In genomic region chr18:59660976-59661743, GRCh38 we compare ENCODE assay signal across 25 cellular contexts. TPM values are rescaled to one million over a fixed set of nuclear protein-coding genes. Genes with fewer than 3 reads are reported as not detected.
DNase-seq lines count a peak whose midpoint lies in the region; ATAC-seq and TF ChIP-seq lines count a peak whose summit lies in the region.
"Had no signal": no experiment of that assay in that cellular context is flagged by ENCODE, and none has a peak within 500 bp of the region (broad histone marks: within the 10 kb centered on the region; RNA-seq: fewer than 3 reads in every experiment).

No MANE protein-coding gene starts in this region.

- peaks cover 3% of the 10 kb centered on the region for H3K27me3 Mint-ChIP-seq in nephron (ENCODE audit: low read depth)

- peaks cover 63% of the 10 kb centered on the region for H3K4me1 Mint-ChIP-seq in nephron

- intact Hi-C loops in Right ventricle myocardium inferior (cut with DNase I), result no loop called here

- peak overlapping the region; percentile 90 for H3K27ac ChIP-seq in RWPE2 (ENCODE audit: poor library complexity, severe bottlenecking)
- H3K27ac ChIP-seq: neutrophil had no signal

- H3K27me3 ChIP-seq in RWPE2 (ENCODE audit: insufficient read depth, poor library complexity, severe bottlenecking), result no peaks in the 10 kb centered on the region

- H3K4me1 ChIP-seq in RWPE2 (ENCODE audit: insufficient read depth, poor library complexity, severe bottlenecking), result peaks cover 37% of the 10 kb centered on the region

- H3K4me3 Mint-ChIP-seq in nephron, result peak overlapping the region in 2 of 3 experiments; percentile 22
- H3K4me3 Mint-ChIP-seq: dendritic cell treated with granulocyte-macrophage colony-stimulating factor and Interleukin-4, amounts not matched to agents 40 ng/mL and 50 ng/mL, for 4 days; GM23338 had no signal

- peak; percentile 31; the same call in 2 of the 3 replicates for ATAC-seq in RWPE2 (ENCODE audit: low read depth)
- ATAC-seq in HG03175 (IDR thresholded peaks at IDR 0.05; ENCODE audit: unreplicated experiment), result no peak
- ATAC-seq in Right ventricle myocardium inferior, result no peak
- ATAC-seq: GM12878, GM23338, Panc1 had no signal

- H3K9me3 ChIP-seq in RWPE2 (ENCODE audit: severe bottlenecking), result no peaks in the 10 kb centered on the region
- H3K9me3 ChIP-seq: neutrophil had no signal

- TF ChIP-seq CTCF in AG10803 (conservative IDR thresholded peaks at IDR 0.05; ENCODE audit: low read length), result no peak
- no peak for TF ChIP-seq CTCF in RWPE2 (IDR thresholded peaks at IDR 0.05; ENCODE audit: poor library complexity, severe bottlenecking)
- no peak for TF ChIP-seq CTCF in nephron (IDR thresholded peaks at IDR 0.05; ENCODE audit: unreplicated experiment in 3 of 3)

- H3K36me3 ChIP-seq in RWPE2 (ENCODE audit: low read depth), result no peaks in the 10 kb centered on the region
- H3K36me3 ChIP-seq: neutrophil had no signal

- H3K4me3 ChIP-seq in AG10803 (ENCODE audit: low read length) (no peak overlapping the region), RWPE2 (ENCODE audit: severe bottlenecking) (no peak overlapping the region)
- H3K4me3 ChIP-seq: GM12878, GM23338 had no signal

- DNase-seq in AG10803 (ENCODE audit: low read depth) (peak; percentile 93), RWPE2 (ENCODE audit: low spot score) (no peak), fibroblast of gingiva (ENCODE audit: low read depth) (peak; percentile 94), MV-4-11 (lab: John Stamatoyannopoulos, UW) (no peak), Right ventricle myocardium inferior (ENCODE audit: missing footprints) (no peak)
- DNase-seq in activated CD4-positive, alpha-beta T cell treated with anti-CD3 and anti-CD28 coated beads for 1 hour, result no peak
- DNase-seq: activated CD4-positive, alpha-beta T cell treated with anti-CD3 and anti-CD28 coated beads for 48 hours; activated CD8-positive, alpha-beta memory T cell treated with anti-CD3 and anti-CD28 coated beads, Interleukin-2, amount 50 U/mL, for 48 hours; activated gamma-delta T cell treated with Interleukin-2 at 50 U/mL for 16 hours; anterior cingulate cortex; erythroblast; hypothalamus; KBM-7; NCI-H1105 treated with DMSO at 0.1 percent for 48 hours; NCI-H774; stimulated activated CD4-positive, alpha-beta T cell treated with anti-CD3 and anti-CD28 coated beads, Interleukin-4, amount 100 ng/mL, for 24 hours; substantia nigra had no signal

- no peaks in the 10 kb centered on the region for H3K9me3 Mint-ChIP-seq in nephron
- H3K9me3 Mint-ChIP-seq: dendritic cell treated with granulocyte-macrophage colony-stimulating factor and Interleukin-4, amounts not matched to agents 40 ng/mL and 50 ng/mL, for 4 days; GM23338 had no signal

- peaks cover 6% of the 10 kb centered on the region for H3K36me3 Mint-ChIP-seq in nephron (ENCODE audit: low read depth)

- peak overlapping the region; percentile 77 to 86 (median 79) for H3K27ac Mint-ChIP-seq in nephron
- H3K27ac Mint-ChIP-seq: dendritic cell treated with granulocyte-macrophage colony-stimulating factor and Interleukin-4, amounts not matched to agents 40 ng/mL and 50 ng/mL, for 4 days; GM23338 had no signal

RNA-seq across cellular contexts. Expression of gene CCBE1, which starts 36.1 kb away (rescaled TPM):
- 3.6 TPM for total RNA-seq in Right ventricle myocardium inferior
- total RNA-seq: G401 had no signal

Comparison
In these comparisons a context has a peak if more than half of its experiments do, and no peak if none do; other contexts are left out.
1. DNase-seq: peak in AG10803 (single experiment) and fibroblast of gingiva (single experiment); none in RWPE2 (single experiment), activated CD4-positive, alpha-beta T cell treated with anti-CD3 and anti-CD28 coated beads for 1 hour (single experiment), MV-4-11 (single experiment) and Right ventricle myocardium inferior (single experiment).